In the genomic region with DNA sequence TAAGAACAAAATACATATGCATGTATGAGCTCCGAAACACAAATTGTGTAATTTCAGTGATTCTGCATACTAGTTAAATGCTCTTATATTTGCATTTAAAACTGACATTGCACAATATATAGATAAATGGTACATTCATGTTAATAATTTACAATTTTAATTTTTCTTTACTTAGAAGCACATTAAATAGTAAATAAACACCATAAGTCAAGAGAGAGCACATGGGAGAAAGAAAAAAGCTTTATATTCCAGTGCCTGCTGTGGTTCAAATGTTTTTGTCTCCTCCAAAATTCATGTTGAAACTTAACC, we compare ENCODE assay signal across 20 cellular contexts.
A peak's percentile ranks its signal among the peaks of the same experiment; 100 is the strongest.
DNase-seq lines count a peak whose midpoint lies in the region; ATAC-seq, FAIRE-seq and TF ChIP-seq lines count a peak whose summit lies in the region.
"Had no signal": no experiment of that assay in that cellular context is flagged by ENCODE, and none has a peak within 500 bp of the region (broad histone marks: within the 10 kb centered on the region; RNA-seq: fewer than 3 reads in every experiment).

No MANE protein-coding gene starts in this region.

- H3K9me3 ChIP-seq in A549: peaks cover 6% of the 10 kb centered on the region; the same call in 2 of the 3 replicates
- peaks cover 4 to 14% (median 10%) of the 10 kb centered on the region in 11 experiments for H3K9me3 ChIP-seq in BLaER1 treated with 17β-estradiol and CSF1 and Interleukin-3, amounts not matched to agents 10 nM and 100 nM (replicated peaks in 1 of 11)
- H3K9me3 ChIP-seq in T-helper 17 cell (ENCODE audit: control insufficient read depth, low read length, poor library complexity, severe bottlenecking): no peaks in the 10 kb centered on the region
- H3K9me3 ChIP-seq: gastroesophageal sphincter, HAP-1, MG63, upper lobe of right lung had no signal

- FAIRE-seq in A549 (lab: Jason Lieb, UNC): no peak
- FAIRE-seq in colon (lab: Jason Lieb, UNC): peak; percentile 83
- FAIRE-seq: G401.6 had no signal

- H3K9ac ChIP-seq in BLaER1 treated with 17β-estradiol and CSF1 and Interleukin-3, amounts not matched to agents 10 nM and 100 nM: no peak overlapping the region

- peaks cover 29% of the 10 kb centered on the region for H3K4me1 Mint-ChIP-seq in T-helper 17 cell

- POLR2A ChIA-PET in A549 (lab: Yijun Ruan, JAX): no interaction called here

- TF ChIP-seq CTCF in A549 (IDR thresholded peaks at IDR 0.05): no peak

- H4K20me1 ChIP-seq in BLaER1 treated with 17β-estradiol and CSF1 and Interleukin-3, amounts not matched to agents 10 nM and 100 nM: no peaks in the 10 kb centered on the region

- no peaks in the 10 kb centered on the region for H3K27me3 ChIP-seq in BLaER1 treated with 17β-estradiol and CSF1 and Interleukin-3, amounts not matched to agents 10 nM and 100 nM
- H3K27me3 ChIP-seq: cardiac muscle cell, gastroesophageal sphincter, MG63, upper lobe of right lung had no signal

- no peak for TF ChIP-seq POLR2A in A549 (IDR thresholded peaks at IDR 0.05; ENCODE audit: low read length)

- peak overlapping the region; percentile 83 for H3K4me3 Mint-ChIP-seq in T-helper 17 cell
- H3K4me3 Mint-ChIP-seq: activated B cell treated with CpG ODN at 0.5 μM for 24 hours; natural killer cell treated with Interleukin-12 subunit alpha and Interleukin-12 subunit beta and Interleukin-15 and Interleukin-18, amount 100 ng/mL, for 72 hours had no signal

- WGBS in A549 (ENCODE audit: missing lambda C conversion rate): 45% methylated on average over 1 of the region's 1 CpG

- peak overlapping the region; percentile 33 to 73; a peak in 4 of 6 replicates for H3K27ac ChIP-seq in A549
- peak overlapping the region in 1 of 11 experiments; percentile 35; a peak in 1 of 22 replicates for H3K27ac ChIP-seq in BLaER1 treated with 17β-estradiol and CSF1 and Interleukin-3, amounts not matched to agents 10 nM and 100 nM
- H3K27ac ChIP-seq: cardiac muscle cell, dorsolateral prefrontal cortex, gastroesophageal sphincter, stomach, upper lobe of right lung had no signal

- peaks cover 29% of the 10 kb centered on the region for H3K4me1 ChIP-seq in A549
- peaks cover 50 to 88% (median 68%) of the 10 kb centered on the region in 10 experiments for H3K4me1 ChIP-seq in BLaER1 treated with 17β-estradiol and CSF1 and Interleukin-3, amounts not matched to agents 10 nM and 100 nM
- H3K4me1 ChIP-seq: upper lobe of right lung had no signal

- peak overlapping the region; percentile 95 for H3K27ac Mint-ChIP-seq in T-helper 17 cell
- H3K27ac Mint-ChIP-seq: activated B cell treated with CpG ODN at 0.5 μM for 24 hours; natural killer cell treated with Interleukin-12 subunit alpha and Interleukin-12 subunit beta and Interleukin-15 and Interleukin-18, amount 100 ng/mL, for 72 hours had no signal

- H3K36me3 ChIP-seq in BLaER1 treated with 17β-estradiol and CSF1 and Interleukin-3, amounts not matched to agents 10 nM and 100 nM: no peaks in the 10 kb centered on the region
- H3K36me3 ChIP-seq: cardiac muscle cell, gastroesophageal sphincter, HAP-1, MG63, stomach, upper lobe of right lung had no signal

- H3K4me3 ChIP-seq in A549: no peak overlapping the region
- no peak overlapping the region for H3K4me3 ChIP-seq in BLaER1 treated with 17β-estradiol and CSF1 and Interleukin-3, amounts not matched to agents 10 nM and 100 nM
- H3K4me3 ChIP-seq: cardiac muscle cell, dorsolateral prefrontal cortex, gastroesophageal sphincter, HAP-1, MG63, stomach, upper lobe of right lung had no signal

- CTCF ChIA-PET in A549 (lab: Yijun Ruan, JAX): interaction anchor here (0.9 to 1.4 kb wide), 3 partner anchors 16 to 53 kb away, joined by 3 read pairs; no protein-coding TSS in a partner anchor

- DNase-seq in A549 (ENCODE audit: low read depth in 1 of 2, low spot score in 1 of 2) (no peak), T-helper 17 cell (no peak), ecto neural progenitor cell (ENCODE audit: low spot score) (no peak), kidney tubule cell (ENCODE audit: low spot score) (no peak)
- DNase-seq: activated B cell treated with CpG ODN at 0.5 μM for 24 hours, dorsolateral prefrontal cortex, MG63, NCI-H146, NCI-H748 treated with DMSO at 0.1 percent for 48 hours, SHP77 treated with DMSO at 0.1 percent for 48 hours, stomach, upper lobe of right lung had no signal

- TF ChIP-seq RAD21 in A549 (conservative IDR thresholded peaks at IDR 0.05 in 1 of 2, IDR thresholded peaks at IDR 0.05 in 1 of 2): no peak

- H3K27me3 Mint-ChIP-seq in T-helper 17 cell: no peaks in the 10 kb centered on the region

- ATAC-seq in A549: no peak
- no peak for ATAC-seq in T-helper 17 cell
- no peak for ATAC-seq in GM18858 (IDR thresholded peaks at IDR 0.05; ENCODE audit: unreplicated experiment)
- ATAC-seq: gastroesophageal sphincter; natural killer cell treated with Interleukin-12 subunit alpha and Interleukin-12 subunit beta and Interleukin-15 and Interleukin-18, amount 100 ng/mL, for 72 hours; upper lobe of right lung had no signal

- TF ChIP-seq EP300 in A549 (IDR thresholded peaks at IDR 0.05): no peak

- H3K4me2 ChIP-seq in A549: peak overlapping the region; percentile 52
- H3K4me2 ChIP-seq in BLaER1 treated with 17β-estradiol and CSF1 and Interleukin-3, amounts not matched to agents 10 nM and 100 nM: peak overlapping the region in 6 of 11 experiments; percentile 24 to 60 (median 52); a peak in 9 of 22 replicates

- H3K36me3 Mint-ChIP-seq in T-helper 17 cell (ENCODE audit: low read depth): no peaks in the 10 kb centered on the region
- H3K36me3 Mint-ChIP-seq: natural killer cell treated with Interleukin-12 subunit alpha and Interleukin-12 subunit beta and Interleukin-15 and Interleukin-18, amount 100 ng/mL, for 72 hours had no signal

TF ChIP-seq in A549, 52 proteins besides CTCF, POLR2A, EP300 and RAD21:
- no peak for TF ChIP-seq FOSL2 (IDR thresholded peaks at IDR 0.05)
- no peak for TF ChIP-seq FOSL2 (CRISPR knock-in tag; IDR thresholded peaks at IDR 0.05)
- TF ChIP-seq SMC3 (IDR thresholded peaks at IDR 0.05): no peak
- TF ChIP-seq FOXS1 (CRISPR knock-in tag; IDR thresholded peaks at IDR 0.05): no peak
- TF ChIP-seq, protein P1, sequence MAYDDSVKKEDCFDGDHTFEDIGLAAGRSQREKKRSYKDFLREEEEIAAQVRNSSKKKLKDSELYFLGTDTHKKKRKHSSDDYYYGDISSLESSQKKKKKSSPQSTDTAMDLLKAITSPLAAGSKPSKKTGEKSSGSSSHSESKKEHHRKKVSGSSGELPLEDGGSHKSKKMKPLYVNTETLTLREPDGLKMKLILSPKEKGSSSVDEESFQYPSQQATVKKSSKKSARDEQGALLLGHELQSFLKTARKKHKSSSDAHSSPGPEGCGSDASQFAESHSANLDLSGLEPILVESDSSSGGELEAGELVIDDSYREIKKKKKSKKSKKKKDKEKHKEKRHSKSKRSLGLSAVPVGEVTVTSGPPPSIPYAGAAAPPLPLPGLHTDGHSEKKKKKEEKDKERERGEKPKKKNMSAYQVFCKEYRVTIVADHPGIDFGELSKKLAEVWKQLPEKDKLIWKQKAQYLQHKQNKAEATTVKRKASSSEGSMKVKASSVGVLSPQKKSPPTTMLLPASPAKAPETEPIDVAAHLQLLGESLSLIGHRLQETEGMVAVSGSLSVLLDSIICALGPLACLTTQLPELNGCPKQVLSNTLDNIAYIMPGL (CRISPR knock-in tag; IDR thresholded peaks at IDR 0.05; ENCODE audit: borderline replicate concordance): no peak
- no peak for TF ChIP-seq MYC (IDR thresholded peaks at IDR 0.05; ENCODE audit: borderline replicate concordance, low read length)
- TF ChIP-seq CHD4 (IDR thresholded peaks at IDR 0.05; ENCODE audit: borderline replicate concordance): no peak
- TF ChIP-seq KDM5A (IDR thresholded peaks at IDR 0.05): no peak
- no peak for TF ChIP-seq JUN (IDR thresholded peaks at IDR 0.05)
- no peak for TF ChIP-seq ZNF302 (CRISPR knock-in tag; IDR thresholded peaks at IDR 0.05)
- TF ChIP-seq BHLHE40 (IDR thresholded peaks at IDR 0.05; ENCODE audit: low read depth, low read length): no peak
- no peak for TF ChIP-seq CBX2 (IDR thresholded peaks at IDR 0.05; ENCODE audit: borderline replicate concordance, low read depth)
- no peak for TF ChIP-seq HDAC2 (IDR thresholded peaks at IDR 0.05)
- no peak for TF ChIP-seq MAFK (IDR thresholded peaks at IDR 0.05; ENCODE audit: partially characterized antibody)
- TF ChIP-seq KDM1A (IDR thresholded peaks at IDR 0.05; ENCODE audit: low read depth): no peak
